ENCODE assay signal across 8 cellular contexts in genomic region chr10:126904807-126905686, GRCh38. TPM values are rescaled to one million over a fixed set of nuclear protein-coding genes. Genes with fewer than 3 reads are reported as not detected.
DNase-seq lines count a peak whose midpoint lies in the region; ATAC-seq and TF ChIP-seq lines count a peak whose summit lies in the region.

TSS of gene DOCK1 (plus strand) at chr10:126905428. CDS start at chr10:126905518, 90 bp downstream.

- H3K79me2 ChIP-seq in GM23248 (ENCODE audit: insufficient read depth) (peaks cover 41% of the 10 kb centered on the region), PC-3 (ENCODE audit: low read length) (peaks cover 52% of the 10 kb centered on the region)

- H3K27me3 ChIP-seq in GM23248 (replicated peaks; ENCODE audit: insufficient read depth): no peaks in the 10 kb centered on the region
- H3K27me3 ChIP-seq in PC-3 (ENCODE audit: low read length): no peaks in the 10 kb centered on the region

- no peaks in the 10 kb centered on the region for H3K36me3 ChIP-seq in GM23248 (ENCODE audit: low read depth)
- no peaks in the 10 kb centered on the region for H3K36me3 ChIP-seq in PC-3 (ENCODE audit: low read depth, low read length)

- H3K4me3 ChIP-seq in GM23248 (peak within 1 kb of the TSS; percentile 84), PC-3 (ENCODE audit: low read length) (peak within 1 kb of the TSS; percentile 76)

- H3K4me1 Mint-ChIP-seq in stimulated activated effector memory CD8-positive, alpha-beta T cell treated with anti-CD3 and anti-CD28 coated beads, Interleukin-12 subunit alpha, Interleukin-12 subunit beta, amount 100 ng/mL, for 72 hours: peaks cover 6% of the 10 kb centered on the region

- H3K27ac ChIP-seq in GM23248 (peak within 1 kb of the TSS; percentile 38; the same call in 1 of the 2 replicates), PC-3 (ENCODE audit: low read length) (0 out of 2 replicates have a peak within 1 kb of the TSS, but pooled peaks have one; percentile 23)

- DNase-seq in GM23248: peak; percentile 91
- DNase-seq in PC-3: peak; percentile 69
- peak; percentile 42 to 78 for DNase-seq in dermis microvascular lymphatic vessel endothelial cell (ENCODE audit: low read depth in 2 of 2)
- DNase-seq in kidney tubule cell (ENCODE audit: low spot score): peak; percentile 80
- DNase-seq in stimulated activated effector memory CD8-positive, alpha-beta T cell treated with anti-CD3 and anti-CD28 coated beads, Interleukin-12 subunit alpha, Interleukin-12 subunit beta, amount 100 ng/mL, for 72 hours (ENCODE audit: low spot score in 2 of 2): no peak
- no peak for DNase-seq in NOMO-1 (lab: John Stamatoyannopoulos, UW; ENCODE audit: unreplicated experiment in 2 of 2)
- DNase-seq in OCI-M2 (lab: John Stamatoyannopoulos, UW; ENCODE audit: unreplicated experiment): no peak
- DNase-seq in SHP77 (lab: John Stamatoyannopoulos, UW): no peak

- H4K20me1 ChIP-seq in GM23248 (ENCODE audit: insufficient read depth) (no peaks in the 10 kb centered on the region), PC-3 (ENCODE audit: low read length) (0 out of 2 replicates have a peak, but pooled peaks cover 2% of the 10 kb centered on the region)

- ATAC-seq in PC-3: peak; percentile 79
- ATAC-seq in stimulated activated effector memory CD8-positive, alpha-beta T cell treated with anti-CD3 and anti-CD28 coated beads, Interleukin-12 subunit alpha, Interleukin-12 subunit beta, amount 100 ng/mL, for 72 hours: peak; percentile 40

- peak within 1 kb of the TSS; percentile 93 for H2AFZ ChIP-seq in GM23248
- peak within 1 kb of the TSS; percentile 94 for H2AFZ ChIP-seq in PC-3 (ENCODE audit: low read length)

- H3F3A ChIP-seq in GM23248 (ENCODE audit: insufficient read depth) (no peaks in the 10 kb centered on the region), PC-3 (ENCODE audit: low read length, unreplicated experiment) (no peaks in the 10 kb centered on the region)

- H3K4me1 ChIP-seq in GM23248 (ENCODE audit: insufficient read depth): peaks cover 12% of the 10 kb centered on the region
- peaks cover 36% of the 10 kb centered on the region for H3K4me1 ChIP-seq in PC-3 (ENCODE audit: insufficient read depth, low read length)

- H3K9me2 ChIP-seq in GM23248 (ENCODE audit: insufficient read depth) (no peaks in the 10 kb centered on the region), PC-3 (replicated peaks; ENCODE audit: low read length) (no peaks in the 10 kb centered on the region)

- no peak for TF ChIP-seq CTCF in PC-3 (conservative IDR thresholded peaks at IDR 0.05; ENCODE audit: low read depth, low read length)

- in situ Hi-C loops in GM23248 (cut with MboI): no loop called here

- no peaks in the 10 kb centered on the region for H3K9me3 Mint-ChIP-seq in stimulated activated effector memory CD8-positive, alpha-beta T cell treated with anti-CD3 and anti-CD28 coated beads, Interleukin-12 subunit alpha, Interleukin-12 subunit beta, amount 100 ng/mL, for 72 hours

- no TSS peak for BruUV-seq in PC-3 (replicated peaks; lab: Mats Ljungman, UMichigan)

- no peaks in the 10 kb centered on the region for H3K9me3 ChIP-seq in GM23248 (ENCODE audit: low read depth)
- no peaks in the 10 kb centered on the region for H3K9me3 ChIP-seq in PC-3 (ENCODE audit: low read length)

- CTCF ChIA-PET in PC-3 (lab: Charles Lee): no interaction called here

- WGBS in GM23248 (ENCODE audit: low coverage in 1 of 2, low lambda C conversion rate in 2 of 2, missing lambda C conversion rate in 2 of 2), 2 experiments: 1 to 2% methylated on average over 59 to 70 of the region's 102 CpGs

- H3K4me2 ChIP-seq in GM23248 (ENCODE audit: unreplicated experiment) (peak within 1 kb of the TSS; percentile 85), PC-3 (ENCODE audit: low read length) (peak within 1 kb of the TSS; percentile 84)

- H3K9ac ChIP-seq in GM23248: peak within 1 kb of the TSS; percentile 83
- peak within 1 kb of the TSS; percentile 79 for H3K9ac ChIP-seq in PC-3 (ENCODE audit: low read length)

- POLR2A ChIA-PET in PC-3 (lab: Charles Lee; ENCODE audit: unreplicated experiment): no interaction called here

- no peak within 1 kb of the TSS for H3K27ac Mint-ChIP-seq in stimulated activated effector memory CD8-positive, alpha-beta T cell treated with anti-CD3 and anti-CD28 coated beads, Interleukin-12 subunit alpha, Interleukin-12 subunit beta, amount 100 ng/mL, for 72 hours

- intact Hi-C loops in PC-3 (cut with micrococcal nuclease): loop anchor here (5.0 kb wide), 2 partner anchors 62 to 107 kb away; no protein-coding TSS in a partner anchor

- H3K4me3 Mint-ChIP-seq in stimulated activated effector memory CD8-positive, alpha-beta T cell treated with anti-CD3 and anti-CD28 coated beads, Interleukin-12 subunit alpha, Interleukin-12 subunit beta, amount 100 ng/mL, for 72 hours: peak within 1 kb of the TSS; percentile 43

- no peaks in the 10 kb centered on the region for H3K36me3 Mint-ChIP-seq in stimulated activated effector memory CD8-positive, alpha-beta T cell treated with anti-CD3 and anti-CD28 coated beads, Interleukin-12 subunit alpha, Interleukin-12 subunit beta, amount 100 ng/mL, for 72 hours

RNA-seq across cellular contexts. Expression of gene DOCK1, which starts in this region (rescaled TPM):
- 39.1 and 45.6 TPM in 2 replicates for total RNA-seq in GM23248 (2014; rRNA removed; shearing (Covaris generic))
- 21.2 and 22.8 TPM in 2 replicates for polyA plus RNA-seq in GM23248 (2016; fragmentation: Nextera tagmentation; extraction: Ambion mirVana)
- total RNA-seq in PC-3 (2014; rRNA removed) (34.3 and 34.6 TPM in 2 replicates), dermis microvascular lymphatic vessel endothelial cell (69.3 and 84.5 TPM in 2 replicates)

Comparison
In these comparisons a context has a peak if more than half of its experiments do, and no peak if none do; other contexts are left out.
1. DNase-seq: peak in GM23248 (single experiment), PC-3 (single experiment), dermis microvascular lymphatic vessel endothelial cell (2 of 2) and kidney tubule cell (single experiment); none in stimulated activated effector memory CD8-positive, alpha-beta T cell treated with anti-CD3 and anti-CD28 coated beads, Interleukin-12 subunit alpha, Interleukin-12 subunit beta, amount 100 ng/mL, for 72 hours (0 of 2), NOMO-1 (0 of 2), OCI-M2 (single experiment) and SHP77 (0 of 2).